In genomic region chr6:26317503-26317902, GRCh38 we compare ENCODE assay signal across 20 cellular contexts.
"Had no signal": no experiment of that assay in that cellular context is flagged by ENCODE, and none has a peak within 500 bp of the region (broad histone marks: within the 10 kb centered on the region; RNA-seq: fewer than 3 reads in every experiment).

No MANE protein-coding gene starts in this region.

- H3K9me3 ChIP-seq: SJCRH30 had no signal

- H3K27ac ChIP-seq: RWPE1, SJCRH30 had no signal

- DNase-seq: KBM-7, MV-4-11, NCI-H1048, NCI-H1105, NCI-H1417, NCI-H1436 treated with DMSO at 0.1 percent for 48 hours, NCI-H1694, NCI-H187 treated with DMSO at 0.1 percent for 48 hours, NCI-H2029 treated with DMSO at 0.1 percent for 48 hours, NCI-H2171 treated with DMSO at 0.1 percent for 48 hours, NCI-H345, NCI-H524 treated with DMSO at 0.1 percent for 48 hours, NCI-H69, NCI-H774, PC-3, SHP77, SJCRH30 had no signal

- ATAC-seq: Panc1, PC-3, SK-N-SH treated with all-trans-retinoic acid at 6 μM for 48 hours had no signal

- H3K36me3 ChIP-seq: SJCRH30 had no signal

- H3K4me1 ChIP-seq: SJCRH30 had no signal

- H3K4me3 ChIP-seq: SJCRH30 had no signal

- H3K27me3 ChIP-seq: SJCRH30 had no signal
